ENCODE assay signal across 9 cellular contexts in genomic region chr10:28254290-28254985, GRCh38. TPM values are rescaled to one million over a fixed set of nuclear protein-coding genes. Genes with fewer than 3 reads are reported as not detected.
DNase-seq lines count a peak whose midpoint lies in the region; ATAC-seq and TF ChIP-seq lines count a peak whose summit lies in the region.
"Had no signal": no experiment of that assay in that cellular context is flagged by ENCODE, and none has a peak within 500 bp of the region (broad histone marks: within the 10 kb centered on the region; RNA-seq: fewer than 3 reads in every experiment).

No MANE protein-coding gene starts in this region.

- POLR2A ChIA-PET in HEK293T (lab: Yijun Ruan, JAX): interaction anchor here (0.8 kb wide), 1 partner anchor 49 kb away, joined by 3 read pairs; the partner anchor contains the start of gene MPP7

- H3K4me1 ChIP-seq in gastroesophageal sphincter: peaks cover 8 to 62% (median 9%) of the 10 kb centered on the region in 3 donors

- CTCF ChIA-PET in HEK293T (lab: Yijun Ruan, JAX): interaction anchor here (3.6 kb wide), 1 partner anchor 128 kb away, joined by 17 read pairs; no protein-coding TSS in a partner anchor

- no peaks in the 10 kb centered on the region for H3K9me3 ChIP-seq in gastroesophageal sphincter

- WGBS in gastroesophageal sphincter (ENCODE audit: low coverage in 1 of 2), 2 donors: 17 to 22% methylated on average over 5 to 6 of the region's 6 CpGs

- H3K27me3 ChIP-seq in gastroesophageal sphincter: no peaks in the 10 kb centered on the region

- DNase-seq in HEK293T (ENCODE audit: extremely low spot score) (peak; percentile 9), amniotic epithelial cell (ENCODE audit: low read depth) (peak; percentile 84), stromal cell of bone marrow (ENCODE audit: low read depth) (peak; percentile 60), anterior cingulate cortex (lab: John Stamatoyannopoulos, UW) (no peak)
- DNase-seq: activated gamma-delta T cell treated with Interleukin-2 at 50 U/mL for 16 hours, NCI-H1694 treated with DMSO at 0.1 percent for 48 hours had no signal

- no peaks in the 10 kb centered on the region for H3K36me3 ChIP-seq in gastroesophageal sphincter

- ATAC-seq in gastroesophageal sphincter: peak; percentile 24
- no peak for ATAC-seq in HG03039 (IDR thresholded peaks at IDR 0.05; ENCODE audit: unreplicated experiment)
- ATAC-seq in GM21447 (IDR thresholded peaks at IDR 0.05; ENCODE audit: unreplicated experiment): no peak

- TF ChIP-seq EP300 in gastroesophageal sphincter (IDR thresholded peaks at IDR 0.05): no peak

- no peak for TF ChIP-seq POLR2A in gastroesophageal sphincter (IDR thresholded peaks at IDR 0.05)

- H3K4me3 ChIP-seq in gastroesophageal sphincter: no peak overlapping the region

- H3K27ac ChIP-seq in gastroesophageal sphincter: peak overlapping the region; percentile 25 to 65 (median 50)

- no peak for TF ChIP-seq CTCF in gastroesophageal sphincter (IDR thresholded peaks at IDR 0.05)

TF ChIP-seq in HEK293T, 16 proteins besides CTCF, POLR2A, EP300 and RAD21:
- TF ChIP-seq ZNF384 (IDR thresholded peaks at IDR 0.05) (no peak), NFRKB (IDR thresholded peaks at IDR 0.05) (no peak)
- TF ChIP-seq, protein P1, sequence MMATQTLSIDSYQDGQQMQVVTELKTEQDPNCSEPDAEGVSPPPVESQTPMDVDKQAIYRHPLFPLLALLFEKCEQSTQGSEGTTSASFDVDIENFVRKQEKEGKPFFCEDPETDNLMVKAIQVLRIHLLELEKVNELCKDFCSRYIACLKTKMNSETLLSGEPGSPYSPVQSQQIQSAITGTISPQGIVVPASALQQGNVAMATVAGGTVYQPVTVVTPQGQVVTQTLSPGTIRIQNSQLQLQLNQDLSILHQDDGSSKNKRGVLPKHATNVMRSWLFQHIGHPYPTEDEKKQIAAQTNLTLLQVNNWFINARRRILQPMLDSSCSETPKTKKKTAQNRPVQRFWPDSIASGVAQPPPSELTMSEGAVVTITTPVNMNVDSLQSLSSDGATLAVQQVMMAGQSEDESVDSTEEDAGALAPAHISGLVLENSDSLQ (IDR thresholded peaks at IDR 0.05): peak; percentile 81
TF ChIP-seq in HEK293T: peak in this region for 1.

RNA-seq across cellular contexts. Expression of gene MPP7, which starts 48.4 kb away (rescaled TPM):
- total RNA-seq in gastroesophageal sphincter: 10 to 100 TPM; 22.9 to 72.1 (median 51.5) TPM

Comparison
In these comparisons a context has a peak if more than half of its experiments do, and no peak if none do; other contexts are left out.
1. DNase-seq: peak in HEK293T (single experiment), amniotic epithelial cell (single experiment) and stromal cell of bone marrow (single experiment); none in anterior cingulate cortex (0 of 58).